In the genomic region with DNA sequence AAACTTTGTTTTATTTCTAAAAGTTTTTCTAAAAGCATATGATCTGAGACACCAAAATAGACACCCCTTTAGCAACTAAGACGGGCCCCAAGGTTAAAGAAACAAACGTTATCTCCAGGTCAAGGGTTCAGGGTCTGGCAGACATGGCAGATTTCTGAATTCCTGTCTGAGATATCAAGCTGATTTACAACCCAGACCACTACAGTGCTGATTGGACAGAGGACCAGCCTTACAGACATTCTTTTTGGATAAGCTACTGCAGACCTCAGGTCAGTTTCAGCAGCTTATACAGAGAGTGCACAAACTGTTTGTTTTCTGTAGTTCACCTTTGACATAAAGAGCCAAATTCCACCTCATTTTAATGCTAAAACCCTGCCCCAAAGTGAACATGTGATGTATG, we compare ENCODE assay signal across 31 cellular contexts. TPM values are rescaled to one million over a fixed set of nuclear protein-coding genes. Genes with fewer than 3 reads are reported as not detected.
A peak's percentile ranks its signal among the peaks of the same experiment; 100 is the strongest.
DNase-seq lines count a peak whose midpoint lies in the region; ATAC-seq, FAIRE-seq and TF ChIP-seq lines count a peak whose summit lies in the region.
"Had no signal": no experiment of that assay in that cellular context is flagged by ENCODE, and none has a peak within 500 bp of the region (broad histone marks: within the 10 kb centered on the region; RNA-seq: fewer than 3 reads in every experiment).

No MANE protein-coding gene starts in this region.

- DNase-seq in NCI-H226 (peak; percentile 41), K562 (ENCODE audit: extremely low read depth in 1 of 4, low spot score in 3 of 4) (no peak), retinal pigment epithelial cell (ENCODE audit: low read depth) (peak; percentile 58), NCI-H2107 treated with DMSO at 0.1 percent for 48 hours (lab: John Stamatoyannopoulos, UW; ENCODE audit: unreplicated experiment) (no peak), neural progenitor cell (ENCODE audit: low spot score) (no peak), NCI-H1417 treated with DMSO at 0.1 percent for 48 hours (lab: John Stamatoyannopoulos, UW) (no peak)
- DNase-seq: activated B cell treated with CpG ODN at 0.5 μM for 24 hours; effector CD8-positive, alpha-beta T cell; erythroblast; foreskin keratinocyte; immature natural killer cell; Karpas-422; NCI-H2029; NCI-H345; NCI-H82; psoas muscle; SW 1271 had no signal

- in situ Hi-C loops in K562 (cut with MboI) = no loop called here

- H3K36me3 Mint-ChIP-seq in neural progenitor cell = no peaks in the 10 kb centered on the region
- H3K36me3 Mint-ChIP-seq: activated naive CD4-positive, alpha-beta T cell treated with anti-CD3 and anti-CD28 coated beads, Interleukin-2, amount 50 U/mL, for 24 hours; immature natural killer cell had no signal

- H2AFZ ChIP-seq in K562 (ENCODE audit: low read depth, low read length) (no peak overlapping the region), neural progenitor cell (replicated peaks) (no peak overlapping the region)

- intact Hi-C loops in K562 (cut with micrococcal nuclease) = no loop called here

- H3K27ac ChIP-seq in K562 (ENCODE audit: extremely low read depth, low read depth, low read length) (no peak overlapping the region), layer of hippocampus (ENCODE audit: low read depth, low read length) (peak overlapping the region; percentile 46), neural progenitor cell (no peak overlapping the region)
- H3K27ac ChIP-seq: foreskin keratinocyte, psoas muscle, suprapubic skin had no signal

- H3K9me3 ChIP-seq in K562 (replicated peaks; ENCODE audit: control insufficient read depth, insufficient read depth, low read depth, low read length) (no peaks in the 10 kb centered on the region), neural progenitor cell (ENCODE audit: low read depth) (no peaks in the 10 kb centered on the region)
- H3K9me3 ChIP-seq: psoas muscle had no signal

- H3K9ac ChIP-seq in K562 (ENCODE audit: insufficient read depth in 1 of 2, low read depth in 2 of 2, low read length in 2 of 2) = no peak overlapping the region
- no peak overlapping the region for H3K9ac ChIP-seq in neural progenitor cell

- H3K9me3 Mint-ChIP-seq in neural progenitor cell = no peaks in the 10 kb centered on the region
- H3K9me3 Mint-ChIP-seq: activated naive CD4-positive, alpha-beta T cell treated with anti-CD3 and anti-CD28 coated beads, Interleukin-2, amount 50 U/mL, for 24 hours had no signal

- no peak overlapping the region for H3K4me3 Mint-ChIP-seq in neural progenitor cell
- H3K4me3 Mint-ChIP-seq: activated B cell treated with CpG ODN at 0.5 μM for 24 hours, immature natural killer cell had no signal

- no peak for TF ChIP-seq RAD21 in K562 (CRISPR knock-in tag; conservative IDR thresholded peaks at IDR 0.05 in 1 of 2, IDR thresholded peaks at IDR 0.05 in 1 of 2)

- H3K4me2 ChIP-seq in K562 (ENCODE audit: insufficient read depth, low read length) (no peak overlapping the region), neural progenitor cell (no peak overlapping the region)

- no peak for TF ChIP-seq CTCF in K562 (IDR thresholded peaks at IDR 0.05 in 2 of 3, conservative IDR thresholded peaks at IDR 0.05 in 1 of 3; ENCODE audit: insufficient read depth in 2 of 3, low read depth in 1 of 3, low read length in 3 of 3)
- no peak for TF ChIP-seq CTCF in retinal pigment epithelial cell (conservative IDR thresholded peaks at IDR 0.05; ENCODE audit: low read depth, low read length)
- no peak for TF ChIP-seq CTCF in neural progenitor cell (IDR thresholded peaks at IDR 0.05)

- H3K9me1 ChIP-seq in K562 (ENCODE audit: control insufficient read depth, insufficient read depth, low read length) = no peaks in the 10 kb centered on the region

- H3K27ac Mint-ChIP-seq in neural progenitor cell = no peak overlapping the region
- H3K27ac Mint-ChIP-seq: activated B cell treated with CpG ODN at 0.5 μM for 24 hours; activated naive CD4-positive, alpha-beta T cell treated with anti-CD3 and anti-CD28 coated beads, Interleukin-2, amount 50 U/mL, for 24 hours; immature natural killer cell had no signal

- 0% methylated on average over 2 of the region's 2 CpGs for WGBS in K562 (ENCODE audit: insufficient coverage, low coverage, missing lambda C conversion rate)

- ATAC-seq in K562 = no peak
- ATAC-seq: foreskin keratinocyte, GM12878, psoas muscle, Right ventricle myocardium inferior had no signal

- H3K4me1 ChIP-seq in K562 (replicated peaks in 1 of 2; ENCODE audit: control insufficient read depth in 2 of 2, insufficient read depth in 2 of 2, low read length in 2 of 2) (no peaks in the 10 kb centered on the region; a peak in 1 of 5 replicates), neural progenitor cell (peaks cover 7% of the 10 kb centered on the region)
- H3K4me1 ChIP-seq: foreskin keratinocyte, psoas muscle had no signal

- POLR2A ChIA-PET in K562 (lab: Yijun Ruan, JAX) = interaction anchor here (0.6 to 2.0 kb wide), 3 partner anchors 9 to 520 kb away, joined by 3 to 5 read pairs (median 4); no protein-coding TSS in a partner anchor

- H3K4me3 ChIP-seq in K562 (no peak overlapping the region), retinal pigment epithelial cell (ENCODE audit: low read length) (no peak overlapping the region), neural progenitor cell (no peak overlapping the region)
- H3K4me3 ChIP-seq: GM12878, psoas muscle, suprapubic skin had no signal

- peaks cover 27% of the 10 kb centered on the region for H3K4me1 Mint-ChIP-seq in neural progenitor cell

- H3K27me3 Mint-ChIP-seq in neural progenitor cell (ENCODE audit: insufficient read depth, low read depth) = no peaks in the 10 kb centered on the region

- no peaks in the 10 kb centered on the region for H3K79me2 ChIP-seq in K562 (ENCODE audit: control insufficient read depth, insufficient read depth, low read length)
- H3K79me2 ChIP-seq in neural progenitor cell (ENCODE audit: low read depth) = no peaks in the 10 kb centered on the region

- peaks cover 16% of the 10 kb centered on the region for H3F3A ChIP-seq in neural progenitor cell (ENCODE audit: low read depth)

- FAIRE-seq in K562 (lab: Jason Lieb, UNC) = no peak
- FAIRE-seq: GM12878, H54, urothelium cell line had no signal

- no peak for TF ChIP-seq EP300 in K562 (IDR thresholded peaks at IDR 0.05; ENCODE audit: low read length)

- H3K36me3 ChIP-seq in K562 (ENCODE audit: control insufficient read depth, insufficient read depth, low read length) (no peaks in the 10 kb centered on the region), neural progenitor cell (no peaks in the 10 kb centered on the region)
- H3K36me3 ChIP-seq: suprapubic skin had no signal

- no TSS peak for BruUV-seq in K562 (replicated peaks; lab: Mats Ljungman, UMichigan)

- no peaks in the 10 kb centered on the region for H4K20me1 ChIP-seq in K562 (replicated peaks; ENCODE audit: control insufficient read depth, insufficient read depth, low read length)
- no peaks in the 10 kb centered on the region for H4K20me1 ChIP-seq in neural progenitor cell (ENCODE audit: low read depth)

- H3K27me3 ChIP-seq in K562 (ENCODE audit: control insufficient read depth in 2 of 2, insufficient read depth in 2 of 2, low read length in 2 of 2) (peaks cover 17 to 25% of the 10 kb centered on the region in 2 experiments; a peak in 3 of 5 replicates), layer of hippocampus (ENCODE audit: control insufficient read depth, insufficient read depth, low read length) (no peaks in the 10 kb centered on the region), neural progenitor cell (no peaks in the 10 kb centered on the region)

- CTCF ChIA-PET in K562 (lab: Yijun Ruan, JAX; ENCODE audit: low intra/inter-chr PET ratio) = no interaction called here

- TF ChIP-seq POLR2A in K562 (conservative IDR thresholded peaks at IDR 0.05) = no peak

TF ChIP-seq in K562, 482 proteins besides CTCF, POLR2A, EP300 and RAD21 (continues in another document):
- TF ChIP-seq TRIM28 (IDR thresholded peaks at IDR 0.05) (no peak), MEIS2 (IDR thresholded peaks at IDR 0.05; ENCODE audit: partially characterized antibody) (peak; percentile 73), TEAD1 (CRISPR knock-in tag; IDR thresholded peaks at IDR 0.05) (peak in 1 of 2 experiments; percentile 64; a peak in 2 of 4 replicates), FOSL1 (tag; conservative IDR thresholded peaks at IDR 0.05) (no peak)

RNA-seq across cellular contexts. Expression of a gene that starts 34.8 kb away (rescaled TPM):
- total RNA-seq in K562 (2011; cell fraction: chromatin; rRNA removed; ENCODE audit: low replicate concordance) = not detected in 2 replicates
- total RNA-seq in K562 (2011; cell fraction: nucleolus; rRNA removed) = not detected in 2 replicates
- not detected in 2 replicates for total RNA-seq in K562 (2011; cell fraction: nucleoplasm; rRNA removed)
- total RNA-seq in K562 (2014; rRNA removed) (not detected in 2 replicates), K562 (2014; rRNA removed; fragmentation: Illumina TruSeq; extraction: Trizol) (not detected in 2 replicates), K562 (2015; rRNA removed; fragmentation: Illumina TruSeq; extraction: Trizol) (not detected in 2 replicates), K562 (2021) (not detected in 2 replicates), neural progenitor cell (ENCODE audit: low replicate concordance) (0.06 and 0.09 TPM in 2 replicates)
- polyA plus RNA-seq in K562 (2011; rRNA removed) (0.20 TPM in 2 replicates), K562 (2014; fragmentation: Illumina TruSeq; extraction: Trizol) (not detected in 2 replicates), K562 (2014; fragmentation: Nextera tagmentation; extraction: Ambion mirVana) (under 1 TPM; 0.13 to 0.42 TPM), K562 (2014; rRNA removed) (0.36 TPM in 1 of 2 replicates, not detected in the other)
- 0.24 TPM in 1 of 2 replicates, not detected in the other for polyA plus RNA-seq in K562 (2011; cell fraction: cytosol; rRNA removed)
- 0.20 TPM in 1 of 2 replicates, not detected in the other for polyA plus RNA-seq in K562 (2011; cell fraction: nucleus; rRNA removed)
- polyA plus RNA-seq in K562 (2012) = 0.22 and 0.34 TPM in 2 replicates
- polyA minus RNA-seq in K562 (2011; rRNA and poly(A)+ RNA removed) = not detected in 2 replicates
- 0.91 and 1.6 TPM in 2 replicates for polyA minus RNA-seq in K562 (2011; cell fraction: cytosol; rRNA and poly(A)+ RNA removed)
- 0.22 and 0.27 TPM in 2 replicates for polyA minus RNA-seq in K562 (2011; cell fraction: nucleus; rRNA and poly(A)+ RNA removed)
- total RNA-seq: activated B cell treated with CpG ODN at 0.5 μM for 24 hours, Daoy, foreskin keratinocyte, GM12878, HT1080, mucosa of gallbladder, OCI-LY7, psoas muscle, Right ventricle myocardium inferior, skeletal muscle tissue had no signal
- polyA plus RNA-seq: AG04450, foreskin keratinocyte, liver had no signal

Comparison
In these comparisons a context has a peak if more than half of its experiments do, and no peak if none do; other contexts are left out.
1. DNase-seq: peak in NCI-H226 (single experiment) and retinal pigment epithelial cell (single experiment); none in K562 (0 of 4), NCI-H2107 treated with DMSO at 0.1 percent for 48 hours (single experiment), neural progenitor cell (single experiment) and NCI-H1417 treated with DMSO at 0.1 percent for 48 hours (single experiment).